8 cellular contexts compared by ENCODE assay signal in genomic region chr3:191051037-191051436, GRCh38.
DNase-seq lines count a peak whose midpoint lies in the region; ATAC-seq and TF ChIP-seq lines count a peak whose summit lies in the region.

No MANE protein-coding gene starts in this region.

- H3K9me3 ChIP-seq in breast epithelium, result no peaks in the 10 kb centered on the region

- intact Hi-C loops in Calu3 (cut with micrococcal nuclease; ENCODE audit: unreplicated experiment), result loop anchor here (1.0 to 5.0 kb wide), 6 partner anchors 166 to 1089 kb away; no protein-coding TSS in a partner anchor
- intact Hi-C loops in breast epithelium (cut with DNase I; ENCODE audit: low total_unique reads), result no loop called here

- H3K4me3 Mint-ChIP-seq in Calu3 (ENCODE audit: low read depth, unreplicated experiment), result no peak overlapping the region

- no peaks in the 10 kb centered on the region for H3K27me3 Mint-ChIP-seq in Calu3 (ENCODE audit: unreplicated experiment)

- no peak overlapping the region for H3K27ac Mint-ChIP-seq in Calu3 (ENCODE audit: unreplicated experiment)

- no peaks in the 10 kb centered on the region for H3K4me1 ChIP-seq in breast epithelium

- no peaks in the 10 kb centered on the region for H3K9me3 Mint-ChIP-seq in Calu3 (ENCODE audit: low read depth, unreplicated experiment)

- H3K4me3 ChIP-seq in breast epithelium, result no peak overlapping the region

- DNase-seq in Calu3 (no peak), NCI-H1694 treated with DMSO at 0.1 percent for 48 hours (lab: John Stamatoyannopoulos, UW) (peak; percentile 30), breast epithelium (ENCODE audit: low spot score in 2 of 2) (no peak), myocyte (ENCODE audit: low read depth) (peak; percentile 56), NCI-H226 (no peak)

- no peaks in the 10 kb centered on the region for H3K27me3 ChIP-seq in breast epithelium

- H3K27ac ChIP-seq in breast epithelium, result no peak overlapping the region

- CTCF ChIA-PET in Calu3 (lab: Charles Lee), result interaction anchor here (0.6 to 2.1 kb wide), 8 partner anchors 45 to 1089 kb away, joined by 3 to 37 read pairs (median 3); no protein-coding TSS in a partner anchor

- TF ChIP-seq CTCF in Calu3 (IDR thresholded peaks at IDR 0.05; ENCODE audit: unreplicated experiment) (peak; percentile 39), breast epithelium (IDR thresholded peaks at IDR 0.05) (peak; percentile 25 to 48 (median 45))

- H3K36me3 ChIP-seq in breast epithelium, result no peaks in the 10 kb centered on the region

- ATAC-seq in GM21528 (IDR thresholded peaks at IDR 0.05; ENCODE audit: low FRiP score, unreplicated experiment), result peak; percentile 66
- ATAC-seq in GM21576 (IDR thresholded peaks at IDR 0.05; ENCODE audit: unreplicated experiment), result no peak
- ATAC-seq in HG02970 (IDR thresholded peaks at IDR 0.05; ENCODE audit: low FRiP score, unreplicated experiment), result no peak

- H3K4me1 Mint-ChIP-seq in Calu3 (ENCODE audit: low read depth, unreplicated experiment), result no peaks in the 10 kb centered on the region

- BruUV-seq in Calu3 (replicated peaks; lab: Mats Ljungman, UMichigan), result no TSS peak

- no peaks in the 10 kb centered on the region for H3K36me3 Mint-ChIP-seq in Calu3 (ENCODE audit: insufficient read depth, unreplicated experiment)

- no peak for TF ChIP-seq POLR2A in breast epithelium (IDR thresholded peaks at IDR 0.05)

Comparison
In these comparisons a context has a peak if more than half of its experiments do, and no peak if none do; other contexts are left out.
1. DNase-seq: peak in NCI-H1694 treated with DMSO at 0.1 percent for 48 hours (single experiment) and myocyte (single experiment); none in Calu3 (single experiment), breast epithelium (0 of 2) and NCI-H226 (single experiment).